In the genomic region with DNA sequence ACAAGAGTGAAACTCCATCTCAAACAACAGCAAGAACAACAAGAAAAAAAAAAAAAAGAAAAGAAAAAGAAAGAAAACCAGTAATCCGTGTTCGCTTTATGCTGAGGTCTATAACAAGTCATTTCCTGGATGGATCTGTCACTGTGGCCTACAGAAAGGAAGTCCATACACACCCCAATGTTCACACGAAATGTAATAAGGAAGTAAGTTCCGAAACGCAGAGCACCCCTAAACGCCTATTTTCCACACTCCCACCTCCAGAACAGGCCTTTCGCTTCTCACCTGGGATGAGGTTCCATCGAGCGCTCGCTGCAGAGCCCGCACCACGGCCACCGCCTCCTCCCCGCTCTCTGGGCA, we compare ENCODE assay signal across 6 cellular contexts. TPM values are rescaled to one million over a fixed set of nuclear protein-coding genes. Genes with fewer than 3 reads are reported as not detected.
DNase-seq lines count a peak whose midpoint lies in the region; ATAC-seq and TF ChIP-seq lines count a peak whose summit lies in the region.

No MANE protein-coding gene starts in this region.

- H2BK15ac ChIP-seq in mesenchymal stem cell (ENCODE audit: low read depth, poor library complexity, severe bottlenecking), result no peak overlapping the region

- H3K4me1 Mint-ChIP-seq in activated T-helper 2 cell treated with anti-CD3 and anti-CD28 coated beads, Interferon-gamma antibody, Interleukin-2, Interleukin-4, amounts not matched to agents 10 μg/mL and 5 μg/mL and 100 μg/mL, durations not matched to agents 14 hours and 24 hours and 36 hours (ENCODE audit: low read depth), result peaks cover 20% of the 10 kb centered on the region

- H3K9ac ChIP-seq in mesenchymal stem cell (ENCODE audit: low read length), result peak overlapping the region; percentile 97

- H3K27me3 ChIP-seq in mesenchymal stem cell (ENCODE audit: control insufficient read depth in 1 of 2, insufficient read depth in 1 of 2, low read length in 2 of 2), result no peaks in the 10 kb centered on the region

- no peak for ATAC-seq in GM18520 (IDR thresholded peaks at IDR 0.05; ENCODE audit: unreplicated experiment)

- peak overlapping the region; percentile 60 for H2AFZ ChIP-seq in mesenchymal stem cell (ENCODE audit: low read depth, low read length)

- peak overlapping the region in 1 of 2 experiments; percentile 79 for H3K23ac ChIP-seq in mesenchymal stem cell (ENCODE audit: low read length in 2 of 2)

- peaks cover 63% of the 10 kb centered on the region for H3K36me3 Mint-ChIP-seq in activated T-helper 2 cell treated with anti-CD3 and anti-CD28 coated beads, Interferon-gamma antibody, Interleukin-2, Interleukin-4, amounts not matched to agents 10 μg/mL and 5 μg/mL and 100 μg/mL, durations not matched to agents 14 hours and 24 hours and 36 hours (ENCODE audit: low read depth)

- peak overlapping the region in 1 of 2 experiments; percentile 55 for H3K18ac ChIP-seq in mesenchymal stem cell (ENCODE audit: low read depth in 1 of 2, low read length in 2 of 2)

- H3K9me3 ChIP-seq in mesenchymal stem cell (ENCODE audit: control insufficient read depth, low read length), result peaks cover 7% of the 10 kb centered on the region

- peaks cover 15 to 36% of the 10 kb centered on the region in 2 experiments for H3K36me3 ChIP-seq in mesenchymal stem cell (ENCODE audit: control insufficient read depth in 1 of 2, insufficient read depth in 2 of 2, low read depth in 1 of 2, low read length in 2 of 2)

- WGBS in mesenchymal stem cell, result 2% methylated on average over 14 of the region's 14 CpGs

- peak overlapping the region; percentile 98 for H3K27ac Mint-ChIP-seq in activated T-helper 2 cell treated with anti-CD3 and anti-CD28 coated beads, Interferon-gamma antibody, Interleukin-2, Interleukin-4, amounts not matched to agents 10 μg/mL and 5 μg/mL and 100 μg/mL, durations not matched to agents 14 hours and 24 hours and 36 hours

- no peak overlapping the region for H2BK5ac ChIP-seq in mesenchymal stem cell (ENCODE audit: low read depth, low read length, poor library complexity, severe bottlenecking)

- peaks cover 10% of the 10 kb centered on the region for H3K79me1 ChIP-seq in mesenchymal stem cell (replicated peaks; ENCODE audit: low read length, poor library complexity, severe bottlenecking)

- H4K8ac ChIP-seq in mesenchymal stem cell (ENCODE audit: low read length), result peak overlapping the region; percentile 4

- peak overlapping the region in 1 of 2 experiments; percentile 78 for H3K4ac ChIP-seq in mesenchymal stem cell (ENCODE audit: low read depth in 1 of 2, low read length in 2 of 2)

- H3K4me2 ChIP-seq in mesenchymal stem cell (ENCODE audit: low read length, poor library complexity, severe bottlenecking), result peak overlapping the region; percentile 78

- H4K91ac ChIP-seq in mesenchymal stem cell (ENCODE audit: low read length), result no peak overlapping the region

- no peak overlapping the region for H2BK12ac ChIP-seq in mesenchymal stem cell (ENCODE audit: low read length in 2 of 2)

- H3K4me3 Mint-ChIP-seq in activated T-helper 2 cell treated with anti-CD3 and anti-CD28 coated beads, Interferon-gamma antibody, Interleukin-2, Interleukin-4, amounts not matched to agents 10 μg/mL and 5 μg/mL and 100 μg/mL, durations not matched to agents 14 hours and 24 hours and 36 hours (ENCODE audit: low read depth), result peak overlapping the region; percentile 94

- no peaks in the 10 kb centered on the region for H3K27me3 Mint-ChIP-seq in activated T-helper 2 cell treated with anti-CD3 and anti-CD28 coated beads, Interferon-gamma antibody, Interleukin-2, Interleukin-4, amounts not matched to agents 10 μg/mL and 5 μg/mL and 100 μg/mL, durations not matched to agents 14 hours and 24 hours and 36 hours (ENCODE audit: low read depth)

- H3K9me3 Mint-ChIP-seq in activated T-helper 2 cell treated with anti-CD3 and anti-CD28 coated beads, Interferon-gamma antibody, Interleukin-2, Interleukin-4, amounts not matched to agents 10 μg/mL and 5 μg/mL and 100 μg/mL, durations not matched to agents 14 hours and 24 hours and 36 hours, result peaks cover 15% of the 10 kb centered on the region

- no peak for DNase-seq in HFF-Myc (ENCODE audit: extremely low read depth, low read depth)
- DNase-seq in activated T-helper 2 cell treated with anti-CD3 and anti-CD28 coated beads, Interferon-gamma antibody, Interleukin-2, Interleukin-4, amounts not matched to agents 10 μg/mL and 5 μg/mL and 100 μg/mL, durations not matched to agents 14 hours and 24 hours and 36 hours (ENCODE audit: low spot score), result no peak
- no peak for DNase-seq in mesenchymal stem cell
- no peak for DNase-seq in stimulated activated CD4-positive, alpha-beta T cell treated with anti-CD3 and anti-CD28 coated beads, Interleukin-2, amount 100 ng/mL, for 48 hours

- H2BK120ac ChIP-seq in mesenchymal stem cell (ENCODE audit: low read depth, low read length), result no peak overlapping the region

- intact Hi-C loops in activated T-helper 2 cell treated with anti-CD3 and anti-CD28 coated beads, Interferon-gamma antibody, Interleukin-2, Interleukin-4, amounts not matched to agents 10 μg/mL and 5 μg/mL and 100 μg/mL, durations not matched to agents 14 hours and 24 hours and 36 hours (cut with micrococcal nuclease), result no loop called here

- H2AK5ac ChIP-seq in mesenchymal stem cell (ENCODE audit: low read length, severe bottlenecking), result no peak overlapping the region

- peak overlapping the region in 1 of 2 experiments; percentile 53 for H3K14ac ChIP-seq in mesenchymal stem cell (ENCODE audit: low read length in 2 of 2)

- H3K27ac ChIP-seq in 22Rv1, result peak overlapping the region; percentile 84
- peak overlapping the region; percentile 85 for H3K27ac ChIP-seq in mesenchymal stem cell (ENCODE audit: low read length, poor library complexity, severe bottlenecking)

- TF ChIP-seq CTCF in 22Rv1 (IDR thresholded peaks at IDR 0.05) (no peak), HFF-Myc (IDR thresholded peaks at IDR 0.05; ENCODE audit: low read depth, low read length, missing control alignments) (no peak)

- peaks cover 14% of the 10 kb centered on the region for H3K4me1 ChIP-seq in mesenchymal stem cell (ENCODE audit: control insufficient read depth, insufficient read depth, low read depth, low read length)

- peak overlapping the region; percentile 82 for H3K4me3 ChIP-seq in HFF-Myc (replicated peaks; ENCODE audit: low read depth, low read length)
- H3K4me3 ChIP-seq in mesenchymal stem cell (ENCODE audit: insufficient read depth in 1 of 2, low read depth in 1 of 2, low read length in 2 of 2), result peak overlapping the region; percentile 87 to 97

RNA-seq across cellular contexts. Expression of a gene that starts 0.7 kb away (rescaled TPM):
- total RNA-seq in activated T-helper 2 cell treated with anti-CD3 and anti-CD28 coated beads, Interferon-gamma antibody, Interleukin-2, Interleukin-4, amounts not matched to agents 10 μg/mL and 5 μg/mL and 100 μg/mL, durations not matched to agents 14 hours and 24 hours and 36 hours, result 36.4 and 40.7 TPM in 2 replicates
- polyA plus RNA-seq in mesenchymal stem cell (2013, experiment 1 of 2), result 10.3 TPM
- polyA plus RNA-seq in mesenchymal stem cell (2013, experiment 2 of 2), result 10.2 TPM

RNA-seq across cellular contexts. Expression of a gene that starts 5.1 kb away (rescaled TPM):
- total RNA-seq in activated T-helper 2 cell treated with anti-CD3 and anti-CD28 coated beads, Interferon-gamma antibody, Interleukin-2, Interleukin-4, amounts not matched to agents 10 μg/mL and 5 μg/mL and 100 μg/mL, durations not matched to agents 14 hours and 24 hours and 36 hours, result 8.2 and 8.4 TPM in 2 replicates
- polyA plus RNA-seq in mesenchymal stem cell (2013, experiment 1 of 2), result 7.6 TPM
- 8.2 TPM for polyA plus RNA-seq in mesenchymal stem cell (2013, experiment 2 of 2)

RNA-seq across cellular contexts. Expression of a gene that starts 26.6 kb away (rescaled TPM):
- 23.2 and 24.3 TPM in 2 replicates for total RNA-seq in activated T-helper 2 cell treated with anti-CD3 and anti-CD28 coated beads, Interferon-gamma antibody, Interleukin-2, Interleukin-4, amounts not matched to agents 10 μg/mL and 5 μg/mL and 100 μg/mL, durations not matched to agents 14 hours and 24 hours and 36 hours
- 4.0 TPM for polyA plus RNA-seq in mesenchymal stem cell (2013, experiment 1 of 2)
- polyA plus RNA-seq in mesenchymal stem cell (2013, experiment 2 of 2), result 3.7 TPM

RNA-seq across cellular contexts. Expression of a gene that starts 33.4 kb away (rescaled TPM):
- total RNA-seq in activated T-helper 2 cell treated with anti-CD3 and anti-CD28 coated beads, Interferon-gamma antibody, Interleukin-2, Interleukin-4, amounts not matched to agents 10 μg/mL and 5 μg/mL and 100 μg/mL, durations not matched to agents 14 hours and 24 hours and 36 hours, result 405 and 429 TPM in 2 replicates
- polyA plus RNA-seq in mesenchymal stem cell (2013, experiment 1 of 2), result 493 TPM
- polyA plus RNA-seq in mesenchymal stem cell (2013, experiment 2 of 2), result 478 TPM

RNA-seq across cellular contexts. Expression of a gene that starts 52.6 kb away (rescaled TPM):
- total RNA-seq in activated T-helper 2 cell treated with anti-CD3 and anti-CD28 coated beads, Interferon-gamma antibody, Interleukin-2, Interleukin-4, amounts not matched to agents 10 μg/mL and 5 μg/mL and 100 μg/mL, durations not matched to agents 14 hours and 24 hours and 36 hours, result 5.2 and 5.6 TPM in 2 replicates
- 3.8 TPM for polyA plus RNA-seq in mesenchymal stem cell (2013, experiment 1 of 2)
- polyA plus RNA-seq in mesenchymal stem cell (2013, experiment 2 of 2), result 4.1 TPM
